Comparison of ENCODE assay signal across 8 cellular contexts in the genomic region with DNA sequence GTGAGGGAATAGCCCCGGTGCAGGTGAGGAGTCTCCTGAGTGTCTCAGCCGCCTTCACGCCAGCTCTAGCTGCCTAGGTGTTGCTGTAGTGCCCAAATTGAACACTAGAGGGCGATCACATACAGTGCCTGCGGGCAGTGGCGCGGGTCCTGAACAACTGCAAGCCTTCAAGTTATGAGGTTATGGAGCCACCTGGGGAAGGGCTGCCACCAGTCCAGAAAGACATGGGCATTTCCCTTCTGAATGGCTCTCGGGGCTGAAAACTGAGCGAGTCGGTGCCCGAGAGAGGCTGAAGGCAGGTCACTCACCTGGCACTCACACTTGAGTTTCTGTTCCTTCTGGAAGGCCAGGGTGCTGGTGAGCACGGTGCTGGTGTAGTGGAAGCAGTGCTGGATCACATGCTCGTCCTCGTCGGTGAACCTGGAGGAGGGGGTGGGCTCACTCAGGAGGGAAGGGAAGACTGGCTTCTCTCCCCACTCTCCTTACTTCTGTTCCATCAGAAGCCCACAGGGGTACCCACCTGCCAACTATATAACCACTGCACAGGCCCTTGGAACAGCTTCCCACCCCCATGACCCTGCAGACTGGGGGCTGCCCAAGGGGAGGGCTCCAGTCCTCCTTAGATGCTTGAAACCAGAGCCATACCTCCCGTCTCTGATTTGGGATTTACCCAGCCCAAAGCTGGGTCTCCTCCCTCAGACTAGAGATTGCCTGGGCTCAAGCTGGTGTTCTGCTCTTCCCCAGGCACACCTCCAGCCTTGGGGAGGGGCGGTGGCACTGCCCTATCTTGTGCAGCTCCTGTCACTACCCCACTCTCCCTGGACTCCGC.
DNase-seq lines count a peak whose midpoint lies in the region; ATAC-seq and TF ChIP-seq lines count a peak whose summit lies in the region.

No MANE protein-coding gene starts in this region.

- TF ChIP-seq CTCF in colonic mucosa (IDR thresholded peaks at IDR 0.05) (peak; percentile 92), lower lobe of right lung (IDR thresholded peaks at IDR 0.05) (peak; percentile 95)

- peak; percentile 40 to 80 (median 69) for DNase-seq in CD4-positive, CD25-positive, alpha-beta regulatory T cell
- DNase-seq in HCEC 1CT (peak; percentile 31), NCI-H345 treated with DMSO at 0.1 percent for 48 hours (lab: John Stamatoyannopoulos, UW; ENCODE audit: unreplicated experiment) (peak; percentile 47), colonic mucosa (peak; percentile 61), lower lobe of right lung (peak; percentile 74)
- peak; percentile 92 for DNase-seq in activated CD4-positive, alpha-beta T cell treated with anti-CD3 and anti-CD28 coated beads, Interleukin-2, amount 10 ng/mL, durations not matched to agents 24 days and 14 days
- DNase-seq in stimulated activated CD8-positive, alpha-beta memory T cell treated with anti-CD3 and anti-CD28 coated beads, Interleukin-2, amount 100 ng/mL, for 48 hours (ENCODE audit: low read depth in 2 of 2) = peak; percentile 22 to 36

- H3K27ac ChIP-seq in CD4-positive, CD25-positive, alpha-beta regulatory T cell (ENCODE audit: insufficient read depth, low read length, poor library complexity, severe bottlenecking) = no peak overlapping the region
- H3K27ac ChIP-seq in colonic mucosa = no peak overlapping the region
- H3K27ac ChIP-seq in lower lobe of right lung = no peak overlapping the region

- H3K4me3 ChIP-seq in CD4-positive, CD25-positive, alpha-beta regulatory T cell (ENCODE audit: low read depth, low read length) = peak overlapping the region; percentile 40
- H3K4me3 ChIP-seq in colonic mucosa = no peak overlapping the region
- no peak overlapping the region for H3K4me3 ChIP-seq in lower lobe of right lung

- peaks cover 0 to 2% (median 0%) of the 10 kb centered on the region in 7 donors for H3K9me3 Mint-ChIP-seq in CD4-positive, CD25-positive, alpha-beta regulatory T cell
- H3K9me3 Mint-ChIP-seq in activated CD4-positive, alpha-beta T cell treated with anti-CD3 and anti-CD28 coated beads, Interleukin-2, amount 10 ng/mL, durations not matched to agents 24 days and 14 days = no peaks in the 10 kb centered on the region

- intact Hi-C loops in activated CD4-positive, alpha-beta T cell treated with anti-CD3 and anti-CD28 coated beads, Interleukin-2, amount 10 ng/mL, durations not matched to agents 24 days and 14 days (cut with micrococcal nuclease) = loop anchor here (1.0 kb wide), 2 partner anchors 57 to 97 kb away; no protein-coding TSS in a partner anchor
- intact Hi-C loops in colonic mucosa (cut with DNase I) = loop anchor here (2.0 kb wide), 1 partner anchor 57 kb away; no protein-coding TSS in a partner anchor
- intact Hi-C loops in lower lobe of right lung (cut with DNase I) = no loop called here

- no peak overlapping the region for H3K9ac ChIP-seq in colonic mucosa (ENCODE audit: low read depth in 2 of 2, low read length in 2 of 2)

- no peaks in the 10 kb centered on the region for H3K36me3 ChIP-seq in CD4-positive, CD25-positive, alpha-beta regulatory T cell (ENCODE audit: control insufficient read depth, insufficient read depth, low read length)
- H3K36me3 ChIP-seq in colonic mucosa (no peaks in the 10 kb centered on the region), lower lobe of right lung (peaks cover 8% of the 10 kb centered on the region)

- H3K36me3 Mint-ChIP-seq in CD4-positive, CD25-positive, alpha-beta regulatory T cell = peaks cover 11% of the 10 kb centered on the region
- H3K36me3 Mint-ChIP-seq in activated CD4-positive, alpha-beta T cell treated with anti-CD3 and anti-CD28 coated beads, Interleukin-2, amount 10 ng/mL, durations not matched to agents 24 days and 14 days (ENCODE audit: low read depth) = no peaks in the 10 kb centered on the region

- peak overlapping the region; percentile 47 to 88 (median 49) for H3K27ac Mint-ChIP-seq in CD4-positive, CD25-positive, alpha-beta regulatory T cell
- H3K27ac Mint-ChIP-seq in activated CD4-positive, alpha-beta T cell treated with anti-CD3 and anti-CD28 coated beads, Interleukin-2, amount 10 ng/mL, durations not matched to agents 24 days and 14 days = no peak overlapping the region

- ATAC-seq in CD4-positive, CD25-positive, alpha-beta regulatory T cell (ENCODE audit: low read depth in 2 of 2) = peak; percentile 63 to 72
- ATAC-seq in lower lobe of right lung = peak; percentile 78 to 83
- no peak for ATAC-seq in GM21619 (IDR thresholded peaks at IDR 0.05; ENCODE audit: unreplicated experiment)

- peaks cover 4 to 39% (median 9%) of the 10 kb centered on the region in 4 donors for H3K4me1 Mint-ChIP-seq in CD4-positive, CD25-positive, alpha-beta regulatory T cell
- H3K4me1 Mint-ChIP-seq in activated CD4-positive, alpha-beta T cell treated with anti-CD3 and anti-CD28 coated beads, Interleukin-2, amount 10 ng/mL, durations not matched to agents 24 days and 14 days = peaks cover 28% of the 10 kb centered on the region

- H3K27me3 ChIP-seq in CD4-positive, CD25-positive, alpha-beta regulatory T cell (ENCODE audit: control insufficient read depth, insufficient read depth, low read length) = peaks cover 10% of the 10 kb centered on the region
- H3K27me3 ChIP-seq in colonic mucosa (peaks cover 26% of the 10 kb centered on the region), lower lobe of right lung (ENCODE audit: low read depth) (peaks cover 53% of the 10 kb centered on the region)

- H3K4me3 Mint-ChIP-seq in CD4-positive, CD25-positive, alpha-beta regulatory T cell = peak overlapping the region; percentile 34 to 92 (median 76)
- peak overlapping the region; percentile 70 for H3K4me3 Mint-ChIP-seq in activated CD4-positive, alpha-beta T cell treated with anti-CD3 and anti-CD28 coated beads, Interleukin-2, amount 10 ng/mL, durations not matched to agents 24 days and 14 days

- peaks cover 51% of the 10 kb centered on the region for H3K27me3 Mint-ChIP-seq in CD4-positive, CD25-positive, alpha-beta regulatory T cell
- H3K27me3 Mint-ChIP-seq in activated CD4-positive, alpha-beta T cell treated with anti-CD3 and anti-CD28 coated beads, Interleukin-2, amount 10 ng/mL, durations not matched to agents 24 days and 14 days = peaks cover 57% of the 10 kb centered on the region

- no peaks in the 10 kb centered on the region for H3K9me3 ChIP-seq in CD4-positive, CD25-positive, alpha-beta regulatory T cell (ENCODE audit: control insufficient read depth in 2 of 2, low read length in 2 of 2)
- H3K9me3 ChIP-seq in colonic mucosa (no peaks in the 10 kb centered on the region), lower lobe of right lung (no peaks in the 10 kb centered on the region)

- peaks cover 30% of the 10 kb centered on the region for H3K4me1 ChIP-seq in CD4-positive, CD25-positive, alpha-beta regulatory T cell (ENCODE audit: control insufficient read depth, insufficient read depth, low read length, poor library complexity, severe bottlenecking)
- H3K4me1 ChIP-seq in colonic mucosa (peaks cover 10% of the 10 kb centered on the region), lower lobe of right lung (peaks cover 31% of the 10 kb centered on the region)

Comparison
In these comparisons a context has a peak if more than half of its experiments do, and no peak if none do; other contexts are left out.
1. DNase-seq: peak in every context shown above with its lines; median percentile 92 in activated CD4-positive, alpha-beta T cell treated with anti-CD3 and anti-CD28 coated beads, Interleukin-2, amount 10 ng/mL, durations not matched to agents 24 days and 14 days; 74 in lower lobe of right lung; 69 in CD4-positive, CD25-positive, alpha-beta regulatory T cell; 61 in colonic mucosa; 47 in NCI-H345 treated with DMSO at 0.1 percent for 48 hours; 31 in HCEC 1CT; 29 in stimulated activated CD8-positive, alpha-beta memory T cell treated with anti-CD3 and anti-CD28 coated beads, Interleukin-2, amount 100 ng/mL, for 48 hours.